26 cellular contexts compared by ENCODE assay signal in the genomic region with DNA sequence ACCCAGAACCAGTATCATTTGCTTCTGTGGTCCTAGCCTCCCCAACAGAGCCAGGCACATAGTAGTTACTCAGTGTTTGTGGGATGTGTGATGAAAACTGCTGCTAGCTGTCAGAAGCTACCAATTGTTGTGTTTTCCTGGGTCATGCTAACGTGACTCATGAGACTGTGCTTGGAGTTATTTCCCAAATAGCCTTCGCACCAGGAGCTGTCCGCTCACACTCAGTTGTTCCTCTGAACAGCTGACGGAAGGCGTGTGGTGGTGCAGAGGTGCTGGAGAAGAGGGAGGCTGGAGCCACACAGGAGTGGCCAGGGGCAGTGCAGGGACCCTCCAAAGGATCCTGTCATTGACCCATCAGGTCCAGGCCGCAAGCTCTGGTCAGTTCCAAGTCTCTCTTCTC.
"Had no signal": no experiment of that assay in that cellular context is flagged by ENCODE, and none has a peak within 500 bp of the region (broad histone marks: within the 10 kb centered on the region; RNA-seq: fewer than 3 reads in every experiment).

No MANE protein-coding gene starts in this region.

- H3K27me3 ChIP-seq: ascending aorta, dorsolateral prefrontal cortex had no signal

- H3K27ac ChIP-seq: ascending aorta, coronary artery, dorsolateral prefrontal cortex, gastrocnemius medialis, heart left ventricle had no signal

- DNase-seq: activated CD4-positive, alpha-beta memory T cell treated with anti-CD3 and anti-CD28 coated beads, Interleukin-2, amount 10 ng/mL, durations not matched to agents 7 days and 5 days; activated CD4-positive, alpha-beta T cell treated with anti-CD3 and anti-CD28 coated beads for 36 hours; activated CD4-positive, alpha-beta T cell treated with anti-CD3 and anti-CD28 coated beads, Interleukin-2, amount 10 ng/mL, durations not matched to agents 24 days and 14 days; activated CD4-positive, alpha-beta T cell treated with anti-CD3 and anti-CD28 coated beads, Interleukin-2, amount 50 U/mL, for 4 hours; activated CD4-positive, CD25-positive, alpha-beta regulatory T cell; activated CD4-positive, CD25-positive, alpha-beta regulatory T cell treated with anti-CD3 and anti-CD28 coated beads, Interleukin-2, amount 50 U/mL, for 72 hours; activated CD8-positive, alpha-beta memory T cell treated with anti-CD3 and anti-CD28 coated beads, Interleukin-2, amount 50 U/mL, for 48 hours; activated gamma-delta T cell; activated naive CD4-positive, alpha-beta T cell; activated naive CD4-positive, alpha-beta T cell treated with anti-CD3 and anti-CD28 coated beads, Interleukin-2, amount 10 ng/mL, durations not matched to agents 7 days and 5 days; activated naive CD8-positive, alpha-beta T cell treated with anti-CD3 and anti-CD28 coated beads, Interleukin-2, amount 10 ng/mL, durations not matched to agents 7 days and 5 days; activated T-cell treated with anti-CD3 and anti-CD28 coated beads for 4 hours; activated T-cell treated with anti-CD3 and anti-CD28 coated beads, Interleukin-2, amount 50 U/mL, for 24 hours; activated T-cell treated with anti-CD3 and anti-CD28 coated beads, Interleukin-2, amount 50 U/mL, for 72 hours; effector memory CD4-positive, alpha-beta T cell; endodermal cell; foreskin fibroblast; gastrocnemius medialis; glutamatergic neuron; heart left ventricle; T-helper 2 cell had no signal

- H3K36me3 ChIP-seq: ascending aorta, gastrocnemius medialis, heart left ventricle had no signal

- H3K4me3 ChIP-seq: ascending aorta, coronary artery, dorsolateral prefrontal cortex, gastrocnemius medialis, heart left ventricle had no signal

- H3K9me3 ChIP-seq: ascending aorta, gastrocnemius medialis, heart left ventricle had no signal

- H3K4me1 ChIP-seq: ascending aorta, gastrocnemius medialis, heart left ventricle had no signal

- ATAC-seq: activated CD4-positive, alpha-beta T cell treated with anti-CD3 and anti-CD28 coated beads for 36 hours; activated naive CD4-positive, alpha-beta T cell treated with anti-CD3 and anti-CD28 coated beads, Interleukin-2, amount 50 U/mL, for 72 hours; activated T-cell treated with anti-CD3 and anti-CD28 coated beads, Interleukin-2, amount 50 U/mL, for 72 hours; esophagus mucosa had no signal
